38 cellular contexts compared by ENCODE assay signal in the genomic region with DNA sequence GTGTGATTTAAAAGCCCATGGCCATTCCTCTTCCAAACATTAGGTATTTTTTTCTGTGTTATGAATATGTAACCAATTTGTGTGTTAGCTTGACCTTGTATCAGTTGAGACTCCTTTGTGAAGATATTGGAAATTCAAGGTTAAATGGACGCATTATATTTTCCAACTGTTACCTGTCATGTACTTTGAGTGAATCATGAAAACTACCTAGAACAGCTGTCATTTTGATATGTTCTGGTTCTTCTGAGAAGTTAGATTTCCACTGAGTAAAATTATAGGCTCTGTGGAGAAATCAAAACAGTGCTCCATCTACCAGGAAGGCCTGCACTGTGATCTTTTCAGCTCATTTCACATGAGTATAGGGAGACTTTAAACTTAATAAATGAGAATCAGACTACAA.
"Had no signal": no experiment of that assay in that cellular context is flagged by ENCODE, and none has a peak within 500 bp of the region (broad histone marks: within the 10 kb centered on the region; RNA-seq: fewer than 3 reads in every experiment).

No MANE protein-coding gene starts in this region.

- H3K9me3 Mint-ChIP-seq: activated naive CD4-positive, alpha-beta T cell treated with anti-CD3 and anti-CD28 coated beads, Interleukin-2, amount 50 U/mL, for 24 hours; activated T-helper 2 cell treated with anti-CD3 and anti-CD28 coated beads, Interferon-gamma antibody, Interleukin-2, Interleukin-4, amounts not matched to agents 10 μg/mL and 5 μg/mL and 100 μg/mL, durations not matched to agents 14 hours and 24 hours and 36 hours had no signal

- H3K4me1 Mint-ChIP-seq: activated naive CD4-positive, alpha-beta T cell treated with anti-CD3 and anti-CD28 coated beads, Interleukin-2, amount 10 ng/mL, durations not matched to agents 7 days and 5 days; activated naive CD4-positive, alpha-beta T cell treated with anti-CD3 and anti-CD28 coated beads, Interleukin-2, amount 50 U/mL, for 24 hours; activated naive CD8-positive, alpha-beta T cell treated with anti-CD3 and anti-CD28 coated beads for 36 hours; activated naive CD8-positive, alpha-beta T cell treated with anti-CD3 and anti-CD28 coated beads, Interleukin-2, amount 10 ng/mL, durations not matched to agents 7 days and 5 days; activated naive CD8-positive, alpha-beta T cell treated with anti-CD3 and anti-CD28 coated beads, Interleukin-2, amount 50 U/mL, for 24 hours; activated T-helper 17 cell treated with anti-CD3 and anti-CD28 coated beads, Interleukin-2, amount 50 U/mL, for 72 hours; brain; central memory CD8-positive, alpha-beta T cell had no signal

- H3K27me3 ChIP-seq: adrenal gland, ascending aorta, body of pancreas, brain microvascular endothelial cell, breast epithelium, cardiac muscle cell had no signal

- H3K9me3 ChIP-seq: adrenal gland, ascending aorta, body of pancreas, breast epithelium had no signal

- H3K36me3 Mint-ChIP-seq: activated naive CD4-positive, alpha-beta T cell treated with anti-CD3 and anti-CD28 coated beads, Interleukin-2, amount 10 ng/mL, durations not matched to agents 7 days and 5 days; activated naive CD4-positive, alpha-beta T cell treated with anti-CD3 and anti-CD28 coated beads, Interleukin-2, amount 50 U/mL, for 24 hours; activated naive CD4-positive, alpha-beta T cell treated with anti-CD3 and anti-CD28 coated beads, Interleukin-2, amount 50 U/mL, for 72 hours; activated naive CD8-positive, alpha-beta T cell; activated naive CD8-positive, alpha-beta T cell treated with anti-CD3 and anti-CD28 coated beads for 36 hours; activated naive CD8-positive, alpha-beta T cell treated with anti-CD3 and anti-CD28 coated beads, Interleukin-2, amount 10 ng/mL, durations not matched to agents 7 days and 5 days; brain had no signal

- H3K4me3 Mint-ChIP-seq: activated naive CD4-positive, alpha-beta T cell treated with anti-CD3 and anti-CD28 coated beads for 36 hours; activated naive CD4-positive, alpha-beta T cell treated with anti-CD3 and anti-CD28 coated beads, Interleukin-2, amount 10 ng/mL, durations not matched to agents 7 days and 5 days; activated naive CD4-positive, alpha-beta T cell treated with anti-CD3 and anti-CD28 coated beads, Interleukin-2, amount 50 U/mL, for 24 hours; activated naive CD8-positive, alpha-beta T cell; activated naive CD8-positive, alpha-beta T cell treated with anti-CD3 and anti-CD28 coated beads for 36 hours; activated naive CD8-positive, alpha-beta T cell treated with anti-CD3 and anti-CD28 coated beads, Interleukin-2, amount 10 ng/mL, durations not matched to agents 7 days and 5 days; activated naive CD8-positive, alpha-beta T cell treated with anti-CD3 and anti-CD28 coated beads, Interleukin-2, amount 50 U/mL, for 24 hours; activated T-cell treated with anti-CD3 and anti-CD28 coated beads, Interleukin-2, amount 50 U/mL, for 24 hours; activated T-cell treated with anti-CD3 and anti-CD28 coated beads, Interleukin-2, amount 50 U/mL, for 4 hours; activated T-cell treated with anti-CD3 and anti-CD28 coated beads, Interleukin-2, amount 50 U/mL, for 72 hours; activated T-helper 1 cell treated with anti-CD3 and anti-CD28 coated beads, Interleukin-12 subunit alpha, Interleukin-12 subunit beta, Interleukin-2, Interleukin-4 antibody, amounts not matched to agents 30 ng/mL and 10 ng/mL and 1 ng/mL, durations not matched to agents 14 hours and 24 hours and 36 hours; activated T-helper 17 cell treated with anti-CD3 and anti-CD28 coated beads, Interleukin-2, amount 50 U/mL, for 72 hours; brain; central memory CD8-positive, alpha-beta T cell had no signal

- H3K36me3 ChIP-seq: adrenal gland, ascending aorta, brain microvascular endothelial cell, breast epithelium, cardiac muscle cell had no signal

- H3K27me3 Mint-ChIP-seq: activated naive CD4-positive, alpha-beta T cell treated with anti-CD3 and anti-CD28 coated beads, Interleukin-2, amount 10 ng/mL, durations not matched to agents 7 days and 5 days; activated naive CD4-positive, alpha-beta T cell treated with anti-CD3 and anti-CD28 coated beads, Interleukin-2, amount 50 U/mL, for 24 hours; activated naive CD8-positive, alpha-beta T cell; activated naive CD8-positive, alpha-beta T cell treated with anti-CD3 and anti-CD28 coated beads for 36 hours; activated naive CD8-positive, alpha-beta T cell treated with anti-CD3 and anti-CD28 coated beads, Interleukin-2, amount 10 ng/mL, durations not matched to agents 7 days and 5 days; activated naive CD8-positive, alpha-beta T cell treated with anti-CD3 and anti-CD28 coated beads, Interleukin-2, amount 50 U/mL, for 24 hours; activated T-cell treated with anti-CD3 and anti-CD28 coated beads, Interleukin-2, amount 50 U/mL, for 24 hours; activated T-helper 17 cell treated with anti-CD3 and anti-CD28 coated beads, Interleukin-2, amount 50 U/mL, for 72 hours; brain; central memory CD8-positive, alpha-beta T cell had no signal

- DNase-seq: activated effector memory CD4-positive, alpha-beta T cell treated with anti-CD3 and anti-CD28 coated beads, Interleukin-2, amount 50 U/mL, for 16 hours; activated effector memory CD4-positive, alpha-beta T cell treated with Interleukin-2 at 50 U/mL for 16 hours; activated gamma-delta T cell; activated gamma-delta T cell treated with Interleukin-2 at 50 U/mL for 16 hours; activated naive CD4-positive, alpha-beta T cell; activated naive CD4-positive, alpha-beta T cell treated with anti-CD3 and anti-CD28 coated beads for 36 hours; activated naive CD4-positive, alpha-beta T cell treated with anti-CD3 and anti-CD28 coated beads, Interleukin-2, amount 10 ng/mL, durations not matched to agents 7 days and 5 days; activated naive CD4-positive, alpha-beta T cell treated with anti-CD3 and anti-CD28 coated beads, Interleukin-2, amount 50 U/mL, for 16 hours; activated naive CD4-positive, alpha-beta T cell treated with Interleukin-2 at 50 U/mL for 16 hours; activated naive CD8-positive, alpha-beta T cell treated with anti-CD3 and anti-CD28 coated beads for 36 hours; activated naive CD8-positive, alpha-beta T cell treated with anti-CD3 and anti-CD28 coated beads, Interleukin-2, amount 10 ng/mL, durations not matched to agents 7 days and 5 days; activated naive CD8-positive, alpha-beta T cell treated with anti-CD3 and anti-CD28 coated beads, Interleukin-2, amount 50 U/mL, for 24 hours; activated T-cell treated with anti-CD3 and anti-CD28 coated beads, Interleukin-2, amount 50 U/mL, for 1 hour; activated T-cell treated with anti-CD3 and anti-CD28 coated beads, Interleukin-2, amount 50 U/mL, for 24 hours; activated T-cell treated with anti-CD3 and anti-CD28 coated beads, Interleukin-2, amount 50 U/mL, for 4 hours; activated T-cell treated with anti-CD3 and anti-CD28 coated beads, Interleukin-2, amount 50 U/mL, for 48 hours; activated T-cell treated with anti-CD3 and anti-CD28 coated beads, Interleukin-2, amount 50 U/mL, for 72 hours; adrenal gland; amniotic stem cell; amygdala; anterior cingulate cortex; aorta; body of pancreas; brain microvascular endothelial cell; caudate nucleus; central memory CD4-positive, alpha-beta T cell; cerebellar nuclear complex had no signal

- H3K27ac Mint-ChIP-seq: activated naive CD4-positive, alpha-beta T cell treated with anti-CD3 and anti-CD28 coated beads for 36 hours; activated naive CD4-positive, alpha-beta T cell treated with anti-CD3 and anti-CD28 coated beads, Interleukin-2, amount 10 ng/mL, durations not matched to agents 7 days and 5 days; activated naive CD4-positive, alpha-beta T cell treated with anti-CD3 and anti-CD28 coated beads, Interleukin-2, amount 50 U/mL, for 24 hours; activated naive CD4-positive, alpha-beta T cell treated with anti-CD3 and anti-CD28 coated beads, Interleukin-2, amount 50 U/mL, for 72 hours; activated naive CD8-positive, alpha-beta T cell; activated naive CD8-positive, alpha-beta T cell treated with anti-CD3 and anti-CD28 coated beads for 36 hours; activated naive CD8-positive, alpha-beta T cell treated with anti-CD3 and anti-CD28 coated beads, Interleukin-2, amount 10 ng/mL, durations not matched to agents 7 days and 5 days; activated naive CD8-positive, alpha-beta T cell treated with anti-CD3 and anti-CD28 coated beads, Interleukin-2, amount 50 U/mL, for 24 hours; activated T-cell treated with anti-CD3 and anti-CD28 coated beads, Interleukin-2, amount 50 U/mL, for 24 hours; activated T-cell treated with anti-CD3 and anti-CD28 coated beads, Interleukin-2, amount 50 U/mL, for 72 hours; activated T-helper 1 cell treated with anti-CD3 and anti-CD28 coated beads, Interleukin-12 subunit alpha, Interleukin-12 subunit beta, Interleukin-2, Interleukin-4 antibody, amounts not matched to agents 30 ng/mL and 10 ng/mL and 1 ng/mL, durations not matched to agents 14 hours and 24 hours and 36 hours; activated T-helper 17 cell treated with anti-CD3 and anti-CD28 coated beads, Interleukin-2, amount 50 U/mL, for 72 hours; activated T-helper 2 cell treated with anti-CD3 and anti-CD28 coated beads, Interferon-gamma antibody, Interleukin-2, Interleukin-4, amounts not matched to agents 10 μg/mL and 5 μg/mL and 100 μg/mL, durations not matched to agents 14 hours and 24 hours and 36 hours; brain had no signal

- H3K4me3 ChIP-seq: adrenal gland, ascending aorta, body of pancreas, breast epithelium, cardiac muscle cell had no signal

- H3K27ac ChIP-seq: adrenal gland, ascending aorta, body of pancreas, brain microvascular endothelial cell, breast epithelium, cardiac muscle cell had no signal
